8 cellular contexts compared by ENCODE assay signal in the genomic region with DNA sequence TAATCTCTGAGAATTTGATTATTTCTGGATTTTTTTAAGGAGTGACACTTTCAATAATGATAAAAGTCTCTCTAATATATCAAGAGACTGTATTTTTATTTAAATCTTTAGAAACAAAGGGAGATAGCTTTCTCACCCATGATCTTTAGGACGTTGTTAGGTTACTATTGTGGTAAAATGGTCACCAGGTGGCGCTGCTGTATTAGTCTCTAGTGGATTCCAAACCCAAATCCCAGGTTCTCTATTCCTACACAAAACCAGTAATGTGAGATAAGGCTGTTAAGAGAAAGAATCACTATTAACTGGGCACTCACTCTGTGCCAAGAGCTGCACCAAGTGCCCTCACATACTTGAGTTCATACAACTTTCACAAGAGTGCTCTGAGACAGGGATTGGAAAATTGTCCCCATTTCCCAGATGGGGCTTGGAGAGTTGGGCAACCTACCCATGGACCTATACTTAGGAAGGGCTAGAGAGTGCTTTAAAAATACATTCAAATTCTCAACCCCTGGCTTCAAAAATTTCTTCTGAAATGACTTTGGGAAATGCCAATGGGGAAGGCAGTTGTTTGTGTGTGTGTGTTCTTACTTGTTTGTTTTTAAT.
A peak's percentile ranks its signal among the peaks of the same experiment; 100 is the strongest.
DNase-seq lines count a peak whose midpoint lies in the region; ATAC-seq and TF ChIP-seq lines count a peak whose summit lies in the region.

No MANE protein-coding gene starts in this region.

- peak; percentile 58 to 67 for TF ChIP-seq CTCF in fibroblast of lung (conservative IDR thresholded peaks at IDR 0.05 in 1 of 2, IDR thresholded peaks at IDR 0.05 in 1 of 2; ENCODE audit: low read depth in 1 of 2, low read length in 2 of 2)
- TF ChIP-seq CTCF in nephron (IDR thresholded peaks at IDR 0.05; ENCODE audit: unreplicated experiment in 3 of 3) = peak; percentile 58 to 78 (median 62)
- peak; percentile 48 for TF ChIP-seq CTCF in thoracic aorta (IDR thresholded peaks at IDR 0.05)

- H3K4me3 ChIP-seq in fibroblast of lung (replicated peaks in 1 of 4; ENCODE audit: control extremely low read depth in 1 of 4, insufficient read depth in 1 of 4, low read depth in 3 of 4, low read length in 4 of 4) (no peak overlapping the region), thoracic aorta (no peak overlapping the region)

- H3K4me2 ChIP-seq in fibroblast of lung (ENCODE audit: extremely low read depth, insufficient read depth, low read length) = no peak overlapping the region

- H3K9me3 ChIP-seq in fibroblast of lung (ENCODE audit: control insufficient read depth, insufficient read depth, low read depth, low read length) (no peaks in the 10 kb centered on the region), thoracic aorta (no peaks in the 10 kb centered on the region)

- H3K4me1 Mint-ChIP-seq in nephron = no peaks in the 10 kb centered on the region

- no peak overlapping the region for H3K9ac ChIP-seq in fibroblast of lung (ENCODE audit: insufficient read depth, low read length)

- H3K79me2 ChIP-seq in fibroblast of lung (ENCODE audit: control insufficient read depth, insufficient read depth, low read length) = no peaks in the 10 kb centered on the region

- no peaks in the 10 kb centered on the region for H3K36me3 Mint-ChIP-seq in nephron (ENCODE audit: low read depth)

- no peaks in the 10 kb centered on the region for H3K27me3 ChIP-seq in fibroblast of lung (ENCODE audit: control insufficient read depth, insufficient read depth, low read length)
- H3K27me3 ChIP-seq in thoracic aorta (replicated peaks; ENCODE audit: insufficient read depth) = no peaks in the 10 kb centered on the region

- H3K4me1 ChIP-seq in fibroblast of lung (ENCODE audit: control insufficient read depth, extremely low read depth, insufficient read depth, low read length) (no peaks in the 10 kb centered on the region), thoracic aorta (ENCODE audit: control insufficient read depth in 1 of 2, low read depth in 2 of 2) (no peaks in the 10 kb centered on the region)

- H3K9me3 Mint-ChIP-seq in nephron = peaks cover 2% of the 10 kb centered on the region

- no peak overlapping the region for H3K27ac Mint-ChIP-seq in nephron

- H3K27ac ChIP-seq in fibroblast of lung (ENCODE audit: insufficient read depth, low read length) (no peak overlapping the region), thoracic aorta (no peak overlapping the region)

- peak; percentile 56 for ATAC-seq in HG02981 (IDR thresholded peaks at IDR 0.05; ENCODE audit: unreplicated experiment)
- no peak for ATAC-seq in thoracic aorta (ENCODE audit: insufficient number of reproducible peaks, low FRiP score, low read depth)
- ATAC-seq in GM18498 (IDR thresholded peaks at IDR 0.05; ENCODE audit: unreplicated experiment) = no peak

- DNase-seq in D341Med (ENCODE audit: low spot score) (peak; percentile 53), NCI-H748 (lab: John Stamatoyannopoulos, UW; ENCODE audit: unreplicated experiment) (peak; percentile 72), fibroblast of lung (ENCODE audit: low read depth in 2 of 2) (peak; percentile 63 to 78), thoracic aorta (ENCODE audit: low spot score) (peak; percentile 25)
- peak; percentile 6 for DNase-seq in activated CD8-positive, alpha-beta memory T cell treated with anti-CD3 and anti-CD28 coated beads, Interleukin-2, amount 50 U/mL, for 24 hours (ENCODE audit: extremely low read depth)

- no peak overlapping the region for H3K4me3 Mint-ChIP-seq in nephron

- no peaks in the 10 kb centered on the region for H3K27me3 Mint-ChIP-seq in nephron (ENCODE audit: low read depth)

- H2AFZ ChIP-seq in fibroblast of lung (ENCODE audit: low read length) = no peak overlapping the region

- H3K36me3 ChIP-seq in fibroblast of lung (ENCODE audit: control insufficient read depth, insufficient read depth, low read length) = no peaks in the 10 kb centered on the region
- no peaks in the 10 kb centered on the region for H3K36me3 ChIP-seq in thoracic aorta

- H4K20me1 ChIP-seq in fibroblast of lung (ENCODE audit: control insufficient read depth, extremely low read depth, insufficient read depth, low read length) = no peaks in the 10 kb centered on the region

Comparison
In these comparisons a context has a peak if more than half of its experiments do, and no peak if none do; other contexts are left out.
1. DNase-seq: peak in every context shown above with its lines; median percentile 72 in NCI-H748; 70 in fibroblast of lung; 53 in D341Med; 25 in thoracic aorta; 6 in activated CD8-positive, alpha-beta memory T cell treated with anti-CD3 and anti-CD28 coated beads, Interleukin-2, amount 50 U/mL, for 24 hours.